Comparison of ENCODE assay signal across 9 cellular contexts in the genomic region with DNA sequence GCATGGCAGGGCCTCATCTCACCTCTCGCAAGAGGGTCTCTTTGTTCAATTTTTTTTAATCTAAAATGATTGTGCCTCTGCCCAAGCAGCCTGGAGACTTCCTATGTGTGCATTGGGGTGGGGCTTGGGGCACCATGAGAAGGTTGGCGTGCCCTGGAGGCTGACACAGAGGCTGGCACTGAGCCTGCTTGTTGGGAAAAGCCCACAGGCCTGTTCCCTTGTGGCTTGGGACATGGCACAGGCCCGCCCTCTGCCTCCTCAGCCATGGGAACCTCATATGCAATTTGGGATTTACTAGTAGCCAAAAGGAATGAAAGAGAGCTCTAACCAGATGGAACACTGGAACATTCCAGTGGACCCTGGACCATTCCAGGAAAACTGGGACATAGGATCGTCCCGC. TPM values are rescaled to one million over a fixed set of nuclear protein-coding genes. Genes with fewer than 3 reads are reported as not detected.
DNase-seq lines count a peak whose midpoint lies in the region; ATAC-seq and TF ChIP-seq lines count a peak whose summit lies in the region.
"Had no signal": no experiment of that assay in that cellular context is flagged by ENCODE, and none has a peak within 500 bp of the region (broad histone marks: within the 10 kb centered on the region; RNA-seq: fewer than 3 reads in every experiment).

No MANE protein-coding gene starts in this region.

- H3K36me3 ChIP-seq in CD4-positive, alpha-beta memory T cell (ENCODE audit: insufficient read depth, low read length): no peaks in the 10 kb centered on the region

- CTCF ChIA-PET in CD4-positive, alpha-beta memory T cell (lab: Charles Lee; ENCODE audit: partially characterized antibody): interaction anchor here (1.0 to 2.4 kb wide), 3 partner anchors 8 to 57 kb away, joined by 3 to 11 read pairs (median 6); partner anchors contain the start of gene FXYD3
- CTCF ChIA-PET in RWPE1 (lab: Yijun Ruan, JAX): interaction anchor here (2.4 kb wide), 1 partner anchor 12 kb away, joined by 8 read pairs; the partner anchor contains the start of gene LGI4

- intact Hi-C loops in CD4-positive, alpha-beta memory T cell (cut with micrococcal nuclease): no loop called here

- H3K27me3 ChIP-seq in CD4-positive, alpha-beta memory T cell (ENCODE audit: insufficient read depth, low read length): no peaks in the 10 kb centered on the region

- H3K4me3 Mint-ChIP-seq in CD4-positive, alpha-beta memory T cell: peak overlapping the region in 7 of 8 donors; percentile 77 to 88 (median 84)

- H3K27ac ChIP-seq in CD4-positive, alpha-beta memory T cell (ENCODE audit: low read depth, low read length): no peak overlapping the region
- peak overlapping the region; percentile 100 for H3K27ac ChIP-seq in RWPE1

- no peaks in the 10 kb centered on the region for H3K27me3 Mint-ChIP-seq in CD4-positive, alpha-beta memory T cell
- H3K27me3 Mint-ChIP-seq: activated naive CD8-positive, alpha-beta T cell treated with anti-CD3 and anti-CD28 coated beads, Interleukin-2, amount 10 ng/mL, durations not matched to agents 7 days and 5 days had no signal

- H3K9me3 Mint-ChIP-seq in CD4-positive, alpha-beta memory T cell: no peaks in the 10 kb centered on the region
- H3K9me3 Mint-ChIP-seq: activated naive CD8-positive, alpha-beta T cell treated with anti-CD3 and anti-CD28 coated beads, Interleukin-2, amount 10 ng/mL, durations not matched to agents 7 days and 5 days had no signal

- POLR2A ChIA-PET in CD4-positive, alpha-beta memory T cell (lab: Charles Lee; ENCODE audit: partially characterized antibody): interaction anchor here (0.9 to 3.0 kb wide), 3 partner anchors 18 to 145 kb away, joined by 3 to 23 read pairs (median 12); partner anchors contain the start of genes FXYD7 and USF2
- POLR2A ChIA-PET in RWPE1 (lab: Yijun Ruan, JAX; ENCODE audit: low non-redundant PET): no interaction called here

- H3K9me3 ChIP-seq in CD4-positive, alpha-beta memory T cell (ENCODE audit: control insufficient read depth in 1 of 2, low read length in 2 of 2): no peaks in the 10 kb centered on the region

- peaks cover 13% of the 10 kb centered on the region for H3K4me1 ChIP-seq in CD4-positive, alpha-beta memory T cell (ENCODE audit: insufficient read depth, low read length)

- H3K4me1 Mint-ChIP-seq in CD4-positive, alpha-beta memory T cell: peaks cover 9 to 16% (median 12%) of the 10 kb centered on the region in 4 donors

- DNase-seq in CD4-positive, alpha-beta memory T cell: no peak
- DNase-seq in RWPE1 (ENCODE audit: low spot score) (no peak), fibroblast of peridontal ligament (ENCODE audit: extremely low read depth) (peak; percentile 61), pons (ENCODE audit: low spot score) (peak; percentile 60), MV-4-11 (lab: John Stamatoyannopoulos, UW) (no peak), NCI-H2196 (lab: John Stamatoyannopoulos, UW; ENCODE audit: unreplicated experiment) (no peak)
- DNase-seq in activated CD4-positive, CD25-positive, alpha-beta regulatory T cell (lab: John Stamatoyannopoulos, UW): no peak
- DNase-seq: activated naive CD8-positive, alpha-beta T cell treated with anti-CD3 and anti-CD28 coated beads, Interleukin-2, amount 10 ng/mL, durations not matched to agents 7 days and 5 days had no signal

- ATAC-seq in HG03378 (IDR thresholded peaks at IDR 0.05; ENCODE audit: unreplicated experiment): no peak

- TF ChIP-seq CTCF in RWPE1 (conservative IDR thresholded peaks at IDR 0.05; ENCODE audit: low read depth): no peak

- no peak overlapping the region for H3K4me3 ChIP-seq in CD4-positive, alpha-beta memory T cell (ENCODE audit: low read length in 2 of 2)

- H3K27ac Mint-ChIP-seq in CD4-positive, alpha-beta memory T cell: peak overlapping the region in 1 of 7 donors; percentile 90

- no peaks in the 10 kb centered on the region for H3K36me3 Mint-ChIP-seq in CD4-positive, alpha-beta memory T cell
- H3K36me3 Mint-ChIP-seq: activated naive CD8-positive, alpha-beta T cell treated with anti-CD3 and anti-CD28 coated beads, Interleukin-2, amount 10 ng/mL, durations not matched to agents 7 days and 5 days had no signal

RNA-seq across cellular contexts. Expression of gene FXYD3, which starts 8.0 kb away (rescaled TPM):
- total RNA-seq in CD4-positive, alpha-beta memory T cell: not detected
- not detected for polyA plus RNA-seq in CD4-positive, alpha-beta memory T cell
- total RNA-seq: activated naive CD8-positive, alpha-beta T cell treated with anti-CD3 and anti-CD28 coated beads, Interleukin-2, amount 10 ng/mL, durations not matched to agents 7 days and 5 days had no signal

RNA-seq across cellular contexts. Expression of gene LGI4, which starts 11.3 kb away (rescaled TPM):
- total RNA-seq in CD4-positive, alpha-beta memory T cell: under 1 TPM; 0.72 to 0.81 TPM
- not detected for polyA plus RNA-seq in CD4-positive, alpha-beta memory T cell

RNA-seq across cellular contexts. Expression of gene FXYD1, which starts 15.1 kb away (rescaled TPM):
- 1 to 10 TPM; 3.6 to 4.4 TPM for total RNA-seq in CD4-positive, alpha-beta memory T cell
- 1 to 10 TPM in 1 of 2 donors, under 1 TPM in 1; 0.58 to 3.2 TPM for polyA plus RNA-seq in CD4-positive, alpha-beta memory T cell
- total RNA-seq: activated naive CD8-positive, alpha-beta T cell treated with anti-CD3 and anti-CD28 coated beads, Interleukin-2, amount 10 ng/mL, durations not matched to agents 7 days and 5 days had no signal

RNA-seq across cellular contexts. Expression of gene FXYD7, which starts 19.5 kb away (rescaled TPM):
- total RNA-seq in CD4-positive, alpha-beta memory T cell: 10 to 100 TPM in 1 of 2 experiments, 1 to 10 TPM in 1; 9.6 to 10.1 TPM
- polyA plus RNA-seq in CD4-positive, alpha-beta memory T cell: 10 to 100 TPM in 1 of 2 donors, 1 to 10 TPM in 1; 5.5 to 11.1 TPM

RNA-seq across cellular contexts. Expression of gene FXYD5, which starts 31.0 kb away (rescaled TPM):
- total RNA-seq in CD4-positive, alpha-beta memory T cell: 100 to 1,000 TPM; 473 to 484 TPM
- polyA plus RNA-seq in CD4-positive, alpha-beta memory T cell: 100 to 1,000 TPM; 452 to 833 TPM

Comparison
In these comparisons a context has a peak if more than half of its experiments do, and no peak if none do; other contexts are left out.
1. DNase-seq: peak in fibroblast of peridontal ligament (single experiment) and pons (single experiment); none in CD4-positive, alpha-beta memory T cell (0 of 5), RWPE1 (single experiment), MV-4-11 (single experiment), NCI-H2196 (single experiment) and activated CD4-positive, CD25-positive, alpha-beta regulatory T cell (0 of 4).